In the genomic region with DNA sequence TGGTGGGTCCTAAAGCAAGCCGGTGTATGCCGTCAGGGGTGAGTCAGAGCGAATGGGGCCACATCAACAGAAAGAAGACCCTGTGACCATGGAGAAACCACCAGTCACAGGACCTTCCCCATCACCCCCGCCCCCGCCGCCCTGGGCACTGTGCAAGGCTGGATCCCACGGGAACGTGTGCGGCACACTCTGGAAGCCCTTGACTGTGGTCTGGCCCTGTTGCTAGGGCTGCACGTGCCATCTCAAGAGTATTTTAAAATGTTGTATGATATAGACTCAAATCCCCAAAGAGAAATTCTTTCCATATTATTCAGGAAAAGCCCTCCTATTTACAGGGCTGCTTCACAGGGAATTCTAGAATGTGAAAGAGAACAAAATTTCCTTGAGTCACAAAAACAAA, we compare ENCODE assay signal across 19 cellular contexts.
A peak's percentile ranks its signal among the peaks of the same experiment; 100 is the strongest.
DNase-seq lines count a peak whose midpoint lies in the region; TF ChIP-seq lines count a peak whose summit lies in the region.
"Had no signal": no experiment of that assay in that cellular context is flagged by ENCODE, and none has a peak within 500 bp of the region (broad histone marks: within the 10 kb centered on the region; RNA-seq: fewer than 3 reads in every experiment).

No MANE protein-coding gene starts in this region.

- no peaks in the 10 kb centered on the region for H3K9me3 ChIP-seq in Karpas-422 (ENCODE audit: low read length)
- no peaks in the 10 kb centered on the region for H3K9me3 ChIP-seq in ascending aorta
- H3K9me3 ChIP-seq in subcutaneous abdominal adipose tissue (ENCODE audit: control insufficient read depth in 5 of 5, low read length in 5 of 5) = no peaks in the 10 kb centered on the region

- intact Hi-C loops in ascending aorta (cut with DNase I) = loop anchor here (5.0 kb wide), 3 partner anchors 93 to 173 kb away; a partner anchor contains a TSS

- H3K27me3 Mint-ChIP-seq in nephron (ENCODE audit: low read depth) = no peaks in the 10 kb centered on the region
- H3K27me3 Mint-ChIP-seq in activated naive CD8-positive, alpha-beta T cell treated with anti-CD3 and anti-CD28 coated beads for 36 hours = no peaks in the 10 kb centered on the region

- peaks cover 95% of the 10 kb centered on the region for H3K4me1 Mint-ChIP-seq in nephron
- H3K4me1 Mint-ChIP-seq in activated naive CD8-positive, alpha-beta T cell treated with anti-CD3 and anti-CD28 coated beads for 36 hours = peaks cover 42% of the 10 kb centered on the region

- H3K4me3 ChIP-seq in Karpas-422 (ENCODE audit: low read length) (no peak overlapping the region), ascending aorta (no peak overlapping the region), subcutaneous abdominal adipose tissue (ENCODE audit: low read depth in 1 of 5, low read length in 5 of 5) (no peak overlapping the region)
- H3K4me3 ChIP-seq: SK-N-MC had no signal

- H3K4me2 ChIP-seq in Karpas-422 (ENCODE audit: low read depth, low read length, poor library complexity, severe bottlenecking) = peak overlapping the region; percentile 77

- no peaks in the 10 kb centered on the region for H3K9me3 Mint-ChIP-seq in nephron
- H3K9me3 Mint-ChIP-seq in activated naive CD8-positive, alpha-beta T cell treated with anti-CD3 and anti-CD28 coated beads for 36 hours = peaks cover 5% of the 10 kb centered on the region
- H3K9me3 Mint-ChIP-seq: HFFc6 had no signal

- DNase-seq in Karpas-422 = no peak
- DNase-seq in ascending aorta (ENCODE audit: low spot score in 2 of 2) = peak in 1 of 2 donors; percentile 77
- no peak for DNase-seq in SKM-1 treated with dmso at 0.1 percent for 144 hours (lab: John Stamatoyannopoulos, UW; ENCODE audit: unreplicated experiment)
- no peak for DNase-seq in NCI-H226
- DNase-seq in amygdala (lab: John Stamatoyannopoulos, UW) = no peak
- DNase-seq in activated naive CD8-positive, alpha-beta T cell treated with anti-CD3 and anti-CD28 coated beads for 36 hours = no peak
- DNase-seq: ACHN; HFFc6; IMR-90; NCI-H1048; NCI-H146; NCI-H2107; NCI-H345; NCI-H526 treated with DMSO at 0.1 percent for 48 hours; NK-92 treated with Interleukin-12 subunit alpha and Interleukin-12 subunit beta, amount 100 ng/mL, for 24 hours; PC-3 had no signal

- peaks cover 6% of the 10 kb centered on the region; the same call in 1 of the 2 replicates for H4K20me1 ChIP-seq in Karpas-422 (ENCODE audit: insufficient read depth, low read depth, low read length)

- H3K27me3 ChIP-seq in Karpas-422 (ENCODE audit: low read length) (no peaks in the 10 kb centered on the region), ascending aorta (no peaks in the 10 kb centered on the region), subcutaneous abdominal adipose tissue (ENCODE audit: control insufficient read depth in 5 of 5, insufficient read depth in 4 of 5, low read length in 5 of 5) (no peaks in the 10 kb centered on the region)

- H3K9ac ChIP-seq in Karpas-422 (ENCODE audit: low read length) = peak overlapping the region; percentile 52
- H3K9ac ChIP-seq in subcutaneous abdominal adipose tissue (ENCODE audit: low read length in 5 of 5) = no peak overlapping the region

- no peak overlapping the region for H3K4me3 Mint-ChIP-seq in nephron
- H3K4me3 Mint-ChIP-seq in activated naive CD8-positive, alpha-beta T cell treated with anti-CD3 and anti-CD28 coated beads for 36 hours = no peak overlapping the region
- H3K4me3 Mint-ChIP-seq: HFFc6 had no signal

- no peaks in the 10 kb centered on the region for H3K9me2 ChIP-seq in Karpas-422 (replicated peaks; ENCODE audit: insufficient read depth, low read length)

- peaks cover 69% of the 10 kb centered on the region for H3K79me2 ChIP-seq in Karpas-422 (ENCODE audit: low read length)

- H2AFZ ChIP-seq in Karpas-422 (ENCODE audit: low read length) = no peak overlapping the region

- H3K4me1 ChIP-seq in Karpas-422 (ENCODE audit: low read length) = peaks cover 98% of the 10 kb centered on the region
- peaks cover 3 to 53% of the 10 kb centered on the region in 2 donors for H3K4me1 ChIP-seq in ascending aorta
- peaks cover 0 to 71% (median 68%) of the 10 kb centered on the region in 5 donors for H3K4me1 ChIP-seq in subcutaneous abdominal adipose tissue (ENCODE audit: control insufficient read depth in 5 of 5, insufficient read depth in 5 of 5, low read length in 5 of 5)

- H3K27ac ChIP-seq in Karpas-422 (ENCODE audit: low read length) = peak overlapping the region; percentile 91
- H3K27ac ChIP-seq in ascending aorta = peak overlapping the region; percentile 19 to 39
- H3K27ac ChIP-seq in subcutaneous abdominal adipose tissue (ENCODE audit: low read depth, low read length) = peak overlapping the region; percentile 75
- H3K27ac ChIP-seq: SK-N-MC had no signal

- H3K27ac Mint-ChIP-seq in nephron = peak overlapping the region; percentile 17 to 82 (median 73)
- no peak overlapping the region for H3K27ac Mint-ChIP-seq in activated naive CD8-positive, alpha-beta T cell treated with anti-CD3 and anti-CD28 coated beads for 36 hours
- H3K27ac Mint-ChIP-seq: HFFc6 had no signal

- 0 out of 2 replicates have a peak, but pooled peaks cover 4% of the 10 kb centered on the region for H3K36me3 ChIP-seq in Karpas-422 (ENCODE audit: insufficient read depth, low read length)
- H3K36me3 ChIP-seq in ascending aorta = no peaks in the 10 kb centered on the region
- no peaks in the 10 kb centered on the region for H3K36me3 ChIP-seq in subcutaneous abdominal adipose tissue (ENCODE audit: control insufficient read depth in 5 of 5, insufficient read depth in 5 of 5, low read length in 5 of 5)

- H3K36me3 Mint-ChIP-seq in nephron (ENCODE audit: low read depth) = no peaks in the 10 kb centered on the region
- peaks cover 30% of the 10 kb centered on the region for H3K36me3 Mint-ChIP-seq in activated naive CD8-positive, alpha-beta T cell treated with anti-CD3 and anti-CD28 coated beads for 36 hours

- TF ChIP-seq CTCF in ascending aorta (IDR thresholded peaks at IDR 0.05) (no peak), nephron (IDR thresholded peaks at IDR 0.05; ENCODE audit: unreplicated experiment in 3 of 3) (no peak)

Comparison
In these comparisons a context has a peak if more than half of its experiments do, and no peak if none do; other contexts are left out.
1. H3K27ac ChIP-seq: peak in every context shown above with its lines; median percentile 91 in Karpas-422; 75 in subcutaneous abdominal adipose tissue; 29 in ascending aorta.